Comparison of ENCODE assay signal across 10 cellular contexts in genomic region chr17:77666881-77667395, GRCh38.
DNase-seq lines count a peak whose midpoint lies in the region; ATAC-seq and TF ChIP-seq lines count a peak whose summit lies in the region.
"Had no signal": no experiment of that assay in that cellular context is flagged by ENCODE, and none has a peak within 500 bp of the region (broad histone marks: within the 10 kb centered on the region; RNA-seq: fewer than 3 reads in every experiment).

No MANE protein-coding gene starts in this region.

- CTCF ChIA-PET in activated CD8-positive, alpha-beta memory T cell treated with anti-CD3 and anti-CD28 coated beads, Interleukin-2, amount 10 ng/mL, durations not matched to agents 7 days and 5 days (lab: Charles Lee) = interaction anchor here (0.9 to 1.6 kb wide), 8 partner anchors 9 to 353 kb away, joined by 3 to 11 read pairs (median 4); partner anchors contain the start of gene TNRC6C

- H3K4me3 Mint-ChIP-seq in activated CD8-positive, alpha-beta memory T cell treated with anti-CD3 and anti-CD28 coated beads, Interleukin-2, amount 10 ng/mL, durations not matched to agents 7 days and 5 days = peak overlapping the region; percentile 91

- ATAC-seq in activated CD8-positive, alpha-beta memory T cell treated with anti-CD3 and anti-CD28 coated beads, Interleukin-2, amount 10 ng/mL, durations not matched to agents 7 days and 5 days = peak; percentile 95
- peak; percentile 69 for ATAC-seq in mucosa of descending colon
- no peak for ATAC-seq in HG03175 (IDR thresholded peaks at IDR 0.05; ENCODE audit: unreplicated experiment)
- ATAC-seq in GM18858 (IDR thresholded peaks at IDR 0.05; ENCODE audit: unreplicated experiment) = no peak
- ATAC-seq: right cardiac atrium had no signal

- H3K4me1 ChIP-seq in mucosa of descending colon (ENCODE audit: low read depth) = no peaks in the 10 kb centered on the region

- no peaks in the 10 kb centered on the region for H3K27me3 Mint-ChIP-seq in activated CD8-positive, alpha-beta memory T cell treated with anti-CD3 and anti-CD28 coated beads, Interleukin-2, amount 10 ng/mL, durations not matched to agents 7 days and 5 days

- no peak overlapping the region for H3K4me3 ChIP-seq in mucosa of descending colon

- no peak for TF ChIP-seq CTCF in mucosa of descending colon (IDR thresholded peaks at IDR 0.05)

- H3K36me3 ChIP-seq in mucosa of descending colon (ENCODE audit: low read depth) = no peaks in the 10 kb centered on the region

- peaks cover 43% of the 10 kb centered on the region for H3K4me1 Mint-ChIP-seq in activated CD8-positive, alpha-beta memory T cell treated with anti-CD3 and anti-CD28 coated beads, Interleukin-2, amount 10 ng/mL, durations not matched to agents 7 days and 5 days

- H3K9me3 Mint-ChIP-seq in activated CD8-positive, alpha-beta memory T cell treated with anti-CD3 and anti-CD28 coated beads, Interleukin-2, amount 10 ng/mL, durations not matched to agents 7 days and 5 days (ENCODE audit: low read depth) = peaks cover 19% of the 10 kb centered on the region

- DNase-seq in stimulated activated CD4-positive, alpha-beta T cell treated with anti-CD3 and anti-CD28 coated beads, Interleukin-12 subunit alpha, Interleukin-12 subunit beta, amount 100 ng/mL, for 48 hours (ENCODE audit: low read depth in 2 of 3, low spot score in 1 of 3) = peak; percentile 40 to 51 (median 51)
- DNase-seq in stimulated activated CD4-positive, alpha-beta T cell treated with anti-CD3 and anti-CD28 coated beads, Interleukin-12 subunit alpha, Interleukin-12 subunit beta, amount 100 ng/mL, for 4 hours = no peak
- DNase-seq in activated CD8-positive, alpha-beta memory T cell treated with anti-CD3 and anti-CD28 coated beads, Interleukin-2, amount 10 ng/mL, durations not matched to agents 7 days and 5 days = peak; percentile 95
- peak in 2 of 3 donors; percentile 27 to 34 for DNase-seq in mucosa of descending colon
- no peak for DNase-seq in cerebellum (ENCODE audit: low spot score)
- no peak for DNase-seq in ecto neural progenitor cell (ENCODE audit: low spot score)
- DNase-seq: NCI-H1105 treated with DMSO at 0.1 percent for 48 hours, right cardiac atrium had no signal

- peaks cover 6% of the 10 kb centered on the region for H3K9me3 ChIP-seq in mucosa of descending colon

- peaks cover 40% of the 10 kb centered on the region for H3K36me3 Mint-ChIP-seq in activated CD8-positive, alpha-beta memory T cell treated with anti-CD3 and anti-CD28 coated beads, Interleukin-2, amount 10 ng/mL, durations not matched to agents 7 days and 5 days

- intact Hi-C loops in mucosa of descending colon (cut with DNase I, micrococcal nuclease) = no loop called here

- peak overlapping the region; percentile 94 for H3K27ac Mint-ChIP-seq in activated CD8-positive, alpha-beta memory T cell treated with anti-CD3 and anti-CD28 coated beads, Interleukin-2, amount 10 ng/mL, durations not matched to agents 7 days and 5 days

Comparison
In these comparisons a context has a peak if more than half of its experiments do, and no peak if none do; other contexts are left out.
1. DNase-seq: peak in stimulated activated CD4-positive, alpha-beta T cell treated with anti-CD3 and anti-CD28 coated beads, Interleukin-12 subunit alpha, Interleukin-12 subunit beta, amount 100 ng/mL, for 48 hours (3 of 3), activated CD8-positive, alpha-beta memory T cell treated with anti-CD3 and anti-CD28 coated beads, Interleukin-2, amount 10 ng/mL, durations not matched to agents 7 days and 5 days (single experiment) and mucosa of descending colon (2 of 3); none in stimulated activated CD4-positive, alpha-beta T cell treated with anti-CD3 and anti-CD28 coated beads, Interleukin-12 subunit alpha, Interleukin-12 subunit beta, amount 100 ng/mL, for 4 hours (single experiment), cerebellum (single experiment) and ecto neural progenitor cell (single experiment).
2. ATAC-seq: peak in activated CD8-positive, alpha-beta memory T cell treated with anti-CD3 and anti-CD28 coated beads, Interleukin-2, amount 10 ng/mL, durations not matched to agents 7 days and 5 days (single experiment) and mucosa of descending colon (single experiment); none in HG03175 (single experiment) and GM18858 (single experiment).